In the genomic region with DNA sequence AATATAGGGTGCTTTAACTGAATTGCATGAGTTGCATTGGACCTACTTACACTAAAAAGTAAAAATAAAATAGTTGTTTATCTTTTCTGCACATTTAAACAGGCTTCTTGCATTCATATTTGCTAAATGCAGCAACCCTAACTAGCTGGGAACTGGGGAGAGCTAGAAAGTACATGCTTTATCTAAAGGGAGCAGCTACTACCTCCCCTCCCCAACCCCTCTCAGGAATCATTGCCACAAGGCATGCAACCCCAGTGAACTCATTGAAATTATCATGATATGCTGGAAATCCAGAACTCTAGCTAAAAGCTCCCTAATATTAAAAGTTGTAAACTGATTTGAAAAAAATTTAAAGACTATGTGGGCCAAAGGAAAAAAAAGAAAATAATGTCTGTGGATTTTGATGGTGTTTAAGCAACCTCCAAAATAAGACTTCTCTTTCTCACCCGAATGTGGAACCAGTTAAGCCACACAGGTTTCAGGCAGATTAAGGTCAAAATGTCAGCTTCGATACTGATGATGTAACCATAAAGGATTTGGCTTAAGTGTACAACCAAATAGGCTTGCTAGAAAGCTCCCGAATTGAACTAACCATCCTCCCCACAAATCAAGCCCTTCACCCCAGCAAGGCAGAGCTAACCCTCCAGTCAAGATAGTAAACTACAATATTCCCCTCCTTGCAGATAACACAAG, we compare ENCODE assay signal across 18 cellular contexts. TPM values are rescaled to one million over a fixed set of nuclear protein-coding genes. Genes with fewer than 3 reads are reported as not detected.
DNase-seq lines count a peak whose midpoint lies in the region; ATAC-seq, FAIRE-seq and TF ChIP-seq lines count a peak whose summit lies in the region.
"Had no signal": no experiment of that assay in that cellular context is flagged by ENCODE, and none has a peak within 500 bp of the region (broad histone marks: within the 10 kb centered on the region; RNA-seq: fewer than 3 reads in every experiment).

No MANE protein-coding gene starts in this region.

- H3K27me3 ChIP-seq in HepG2 (ENCODE audit: control insufficient read depth in 1 of 2, insufficient read depth in 2 of 2, low read length in 2 of 2) (no peaks in the 10 kb centered on the region), right lobe of liver (no peaks in the 10 kb centered on the region)
- H3K27me3 ChIP-seq: BLaER1 treated with 17β-estradiol and CSF1 and Interleukin-3, amounts not matched to agents 10 nM and 100 nM had no signal

- H3K4me1 ChIP-seq in HepG2 (ENCODE audit: insufficient read depth, low read length), result peaks cover 25% of the 10 kb centered on the region
- H3K4me1 ChIP-seq in right lobe of liver, result peaks cover 0 to 2% (median under 1%) of the 10 kb centered on the region in 4 donors

- H3K4me1 Mint-ChIP-seq in progenitor cell of endocrine pancreas (ENCODE audit: low read depth), result peaks cover 24% of the 10 kb centered on the region

- TF ChIP-seq EP300 in HepG2 (IDR thresholded peaks at IDR 0.05; ENCODE audit: low read depth in 2 of 2, low read length in 2 of 2) (no peak), HepG2 (CRISPR knock-in tag; IDR thresholded peaks at IDR 0.05; ENCODE audit: borderline replicate concordance) (no peak)

- TF ChIP-seq POLR2A in HepG2 (IDR thresholded peaks at IDR 0.05; ENCODE audit: insufficient read depth in 1 of 2, low read depth in 2 of 2, low read length in 2 of 2), result no peak
- no peak for TF ChIP-seq POLR2A in right lobe of liver (IDR thresholded peaks at IDR 0.05)

- DNase-seq in HepG2 (ENCODE audit: low spot score) (no peak), right lobe of liver (no peak), NCI-H82 (lab: John Stamatoyannopoulos, UW) (peak; percentile 72), SKM-1 treated with dmso at 0.1 percent for 144 hours (lab: John Stamatoyannopoulos, UW; ENCODE audit: unreplicated experiment) (peak; percentile 9), progenitor cell of endocrine pancreas (ENCODE audit: low spot score, unreplicated experiment) (no peak), cerebellar nuclear complex (lab: John Stamatoyannopoulos, UW) (no peak), cortex of kidney (lab: John Stamatoyannopoulos, UW) (no peak)
- DNase-seq: 8988T, DMS153, NCI-H1048, NCI-H146, NCI-H345, NCI-H526 treated with DMSO at 0.1 percent for 48 hours had no signal

- H2AFZ ChIP-seq in HepG2 (ENCODE audit: low read length), result no peak overlapping the region

- no peaks in the 10 kb centered on the region for H3K27me3 Mint-ChIP-seq in progenitor cell of endocrine pancreas
- H3K27me3 Mint-ChIP-seq: IgD-negative memory B cell had no signal

- POLR2A ChIA-PET in HepG2 (lab: Yijun Ruan, JAX), result no interaction called here

- H3K36me3 Mint-ChIP-seq in progenitor cell of endocrine pancreas (ENCODE audit: insufficient read depth), result no peaks in the 10 kb centered on the region

- intact Hi-C loops in HepG2 (cut with micrococcal nuclease; ENCODE audit: unreplicated experiment) (loop anchor here (5.0 kb wide), 4 partner anchors 93 to 1403 kb away; a partner anchor contains a TSS), right lobe of liver (cut with DNase I) (no loop called here)

- TF ChIP-seq CTCF in HepG2 (CRISPR knock-in tag; IDR thresholded peaks at IDR 0.05) (no peak), right lobe of liver (IDR thresholded peaks at IDR 0.05) (no peak), progenitor cell of endocrine pancreas (IDR thresholded peaks at IDR 0.05; ENCODE audit: unreplicated experiment) (no peak)

- H3K4me3 Mint-ChIP-seq in progenitor cell of endocrine pancreas (ENCODE audit: low read depth), result no peak overlapping the region
- H3K4me3 Mint-ChIP-seq: IgD-negative memory B cell had no signal

- CTCF ChIA-PET in HepG2 (lab: Yijun Ruan, JAX; ENCODE audit: low intra/inter-chr PET ratio, low total read pairs), result no interaction called here

- WGBS in HepG2 (ENCODE audit: low lambda C conversion rate), result 62% methylated on average over 3 of the region's 3 CpGs
- WGBS in right lobe of liver (ENCODE audit: insufficient coverage, low coverage, low lambda C conversion rate, missing lambda C conversion rate), result 24% methylated on average over 3 of the region's 3 CpGs

- H3K9me3 ChIP-seq in HepG2 (ENCODE audit: low read length), result no peaks in the 10 kb centered on the region
- no peaks in the 10 kb centered on the region for H3K9me3 ChIP-seq in right lobe of liver
- H3K9me3 ChIP-seq: BLaER1 treated with 17β-estradiol and CSF1 and Interleukin-3, amounts not matched to agents 10 nM and 100 nM had no signal

- no peak for TF ChIP-seq RAD21 in HepG2 (CRISPR knock-in tag; IDR thresholded peaks at IDR 0.05)

- H3K9me3 Mint-ChIP-seq in progenitor cell of endocrine pancreas (ENCODE audit: low read depth), result no peaks in the 10 kb centered on the region
- H3K9me3 Mint-ChIP-seq: IgD-negative memory B cell had no signal

- in situ Hi-C loops in HepG2 (cut with HindIII; ENCODE audit: extremely low pct_ligation_motif_present, low pct_unique_long_range_greater_than_20kb), result loop anchor here (5.0 to 25.0 kb wide), 3 partner anchors 165 to 563 kb away; a partner anchor contains a TSS

- BruUV-seq in HepG2 (replicated peaks; lab: Mats Ljungman, UMichigan), result no TSS peak

- H3K27ac ChIP-seq in HepG2 (ENCODE audit: extremely low read length, insufficient read depth, low read length) (no peak overlapping the region), right lobe of liver (no peak overlapping the region)
- H3K27ac ChIP-seq: BLaER1 treated with 17β-estradiol and CSF1 and Interleukin-3, amounts not matched to agents 10 nM and 100 nM had no signal

- H3K79me2 ChIP-seq in HepG2 (ENCODE audit: insufficient read depth, low read length), result no peaks in the 10 kb centered on the region

- no peaks in the 10 kb centered on the region; the same call in 1 of the 2 replicates for H4K20me1 ChIP-seq in HepG2 (ENCODE audit: insufficient read depth, low read length)

- no peak overlapping the region for H3K4me3 ChIP-seq in HepG2 (replicated peaks in 1 of 3; ENCODE audit: insufficient read depth in 1 of 3, low read depth in 2 of 3, low read length in 3 of 3)
- H3K4me3 ChIP-seq in right lobe of liver, result no peak overlapping the region
- H3K4me3 ChIP-seq: BLaER1 treated with 17β-estradiol and CSF1 and Interleukin-3, amounts not matched to agents 10 nM and 100 nM had no signal

- no peaks in the 10 kb centered on the region for H3K36me3 ChIP-seq in HepG2 (replicated peaks in 1 of 2; ENCODE audit: control insufficient read depth in 1 of 2, insufficient read depth in 2 of 2, low read length in 2 of 2)
- no peaks in the 10 kb centered on the region for H3K36me3 ChIP-seq in right lobe of liver
- H3K36me3 ChIP-seq: BLaER1 treated with 17β-estradiol and CSF1 and Interleukin-3, amounts not matched to agents 10 nM and 100 nM had no signal

- H3K27ac Mint-ChIP-seq in progenitor cell of endocrine pancreas, result peak overlapping the region; percentile 15
- H3K27ac Mint-ChIP-seq: IgD-negative memory B cell had no signal

- ATAC-seq in HepG2 (no peak), right lobe of liver (no peak), GM21423 (IDR thresholded peaks at IDR 0.05; ENCODE audit: unreplicated experiment) (no peak)

- H3K9ac ChIP-seq in HepG2 (ENCODE audit: insufficient read depth, low read depth, low read length), result no peak overlapping the region
- H3K9ac ChIP-seq: BLaER1 treated with 17β-estradiol and CSF1 and Interleukin-3, amounts not matched to agents 10 nM and 100 nM had no signal

- H3K4me2 ChIP-seq in HepG2 (ENCODE audit: low read depth, low read length), result no peak overlapping the region
- H3K4me2 ChIP-seq: BLaER1 treated with 17β-estradiol and CSF1 and Interleukin-3, amounts not matched to agents 10 nM and 100 nM had no signal

- FAIRE-seq in HepG2 (lab: Jason Lieb, UNC), result no peak
- FAIRE-seq: GM18507, H54 had no signal

RNA-seq across cellular contexts. Expression of a gene that starts 13.7 kb away (rescaled TPM):
- total RNA-seq in HepG2 (2016; rRNA removed; fragmentation: Illumina TruSeq; extraction: Trizol) (11.0 and 15.1 TPM in 2 replicates), right lobe of liver (10 to 100 TPM in 1 of 6 experiments, 1 to 10 TPM in 5; 5.3 to 14.5 (median 6.9) TPM), progenitor cell of endocrine pancreas (32.0 and 34.4 TPM in 2 replicates)
- 15.0 and 17.8 TPM in 2 replicates for total RNA-seq in HepG2 (2016; cell fraction: cytosol; rRNA removed; fragmentation: Illumina TruSeq; extraction: Trizol; ENCODE audit: low read depth)
- total RNA-seq in HepG2 (2016; cell fraction: insoluble cytoplasmic fraction; rRNA removed; fragmentation: Illumina TruSeq; extraction: Trizol), result 12.2 and 14.9 TPM in 2 replicates
- total RNA-seq in HepG2 (2016; cell fraction: membrane; rRNA removed; fragmentation: Illumina TruSeq; extraction: Trizol), result 10.9 and 13.1 TPM in 2 replicates
- 13.4 and 14.0 TPM in 2 replicates for total RNA-seq in HepG2 (2016; cell fraction: nucleus; rRNA removed; fragmentation: Illumina TruSeq; extraction: Trizol)
- polyA plus RNA-seq in HepG2 (2011; rRNA removed), result 6.7 and 9.3 TPM in 2 replicates
- 5.0 and 6.4 TPM in 2 replicates for polyA plus RNA-seq in HepG2 (2011; cell fraction: cytosol; rRNA removed)
- 4.1 and 5.2 TPM in 2 replicates for polyA plus RNA-seq in HepG2 (2011; cell fraction: nucleus; rRNA removed)
- 8.6 and 8.9 TPM in 2 replicates for polyA plus RNA-seq in HepG2 (2012)
- polyA plus RNA-seq in HepG2 (2016; cell fraction: cytosol; fragmentation: Illumina TruSeq; extraction: Trizol; ENCODE audit: low read depth), result 3.2 TPM in 2 replicates
- polyA plus RNA-seq in HepG2 (2016; cell fraction: insoluble cytoplasmic fraction; fragmentation: Illumina TruSeq; extraction: Trizol; ENCODE audit: low read depth), result 16.2 and 19.6 TPM in 2 replicates
- polyA plus RNA-seq in HepG2 (2016; cell fraction: membrane; fragmentation: Illumina TruSeq; extraction: Trizol; ENCODE audit: low read depth), result 8.7 and 9.2 TPM in 2 replicates
- 10.3 and 10.9 TPM in 2 replicates for polyA plus RNA-seq in HepG2 (2016; cell fraction: nucleus; fragmentation: Illumina TruSeq; extraction: Trizol; ENCODE audit: insufficient read depth, low read depth)
- polyA minus RNA-seq in HepG2 (2011; rRNA and poly(A)+ RNA removed; ENCODE audit: low replicate concordance), result 11.2 and 11.6 TPM in 2 replicates
- polyA minus RNA-seq in HepG2 (2011; cell fraction: cytosol; rRNA and poly(A)+ RNA removed), result 9.3 and 11.3 TPM in 2 replicates
- polyA minus RNA-seq in HepG2 (2011; cell fraction: nucleus; rRNA and poly(A)+ RNA removed), result 37.2 and 39.2 TPM in 2 replicates

RNA-seq across cellular contexts. Expression of a gene that starts 15.0 kb away (rescaled TPM):
- total RNA-seq in HepG2 (2016; rRNA removed; fragmentation: Illumina TruSeq; extraction: Trizol), result 5.2 and 6.8 TPM in 2 replicates
- total RNA-seq in HepG2 (2016; cell fraction: cytosol; rRNA removed; fragmentation: Illumina TruSeq; extraction: Trizol; ENCODE audit: low read depth), result 0.40 and 0.44 TPM in 2 replicates
- 5.0 and 7.1 TPM in 2 replicates for total RNA-seq in HepG2 (2016; cell fraction: insoluble cytoplasmic fraction; rRNA removed; fragmentation: Illumina TruSeq; extraction: Trizol)
- 1.5 and 2.0 TPM in 2 replicates for total RNA-seq in HepG2 (2016; cell fraction: membrane; rRNA removed; fragmentation: Illumina TruSeq; extraction: Trizol)
- 9.2 TPM in 2 replicates for total RNA-seq in HepG2 (2016; cell fraction: nucleus; rRNA removed; fragmentation: Illumina TruSeq; extraction: Trizol)
- 3.8 and 4.9 TPM in 2 replicates for polyA plus RNA-seq in HepG2 (2011; rRNA removed)
- polyA plus RNA-seq in HepG2 (2011; cell fraction: cytosol; rRNA removed), result 2.5 and 3.6 TPM in 2 replicates
- polyA plus RNA-seq in HepG2 (2011; cell fraction: nucleus; rRNA removed), result 1.4 and 2.0 TPM in 2 replicates
- 4.4 and 4.6 TPM in 2 replicates for polyA plus RNA-seq in HepG2 (2012)
- 0.11 TPM in 1 of 2 replicates, not detected in the other for polyA plus RNA-seq in HepG2 (2016; cell fraction: cytosol; fragmentation: Illumina TruSeq; extraction: Trizol; ENCODE audit: low read depth)
- 1.5 and 2.1 TPM in 2 replicates for polyA plus RNA-seq in HepG2 (2016; cell fraction: insoluble cytoplasmic fraction; fragmentation: Illumina TruSeq; extraction: Trizol; ENCODE audit: low read depth)
- polyA plus RNA-seq in HepG2 (2016; cell fraction: membrane; fragmentation: Illumina TruSeq; extraction: Trizol; ENCODE audit: low read depth), result 0.45 and 0.93 TPM in 2 replicates
- 7.7 and 8.9 TPM in 2 replicates for polyA plus RNA-seq in HepG2 (2016; cell fraction: nucleus; fragmentation: Illumina TruSeq; extraction: Trizol; ENCODE audit: insufficient read depth, low read depth)
- 0.37 and 2.5 TPM in 2 replicates for polyA minus RNA-seq in HepG2 (2011; rRNA and poly(A)+ RNA removed; ENCODE audit: low replicate concordance)
- 6.9 and 8.2 TPM in 2 replicates for polyA minus RNA-seq in HepG2 (2011; cell fraction: cytosol; rRNA and poly(A)+ RNA removed)
- polyA minus RNA-seq in HepG2 (2011; cell fraction: nucleus; rRNA and poly(A)+ RNA removed), result 8.8 TPM in 2 replicates
- total RNA-seq in right lobe of liver, result 1 to 10 TPM; 2.5 to 6.2 (median 4.1) TPM
- 25.7 and 27.9 TPM in 2 replicates for total RNA-seq in progenitor cell of endocrine pancreas

Comparison
In these comparisons a context has a peak if more than half of its experiments do, and no peak if none do; other contexts are left out.
1. DNase-seq: peak in NCI-H82 (single experiment) and SKM-1 treated with dmso at 0.1 percent for 144 hours (single experiment); none in HepG2 (single experiment), right lobe of liver (0 of 3), progenitor cell of endocrine pancreas (single experiment), cerebellar nuclear complex (0 of 2) and cortex of kidney (single experiment).